ENCODE assay signal across 21 cellular contexts in genomic region chr4:122379239-122379638, GRCh38. TPM values are rescaled to one million over a fixed set of nuclear protein-coding genes. Genes with fewer than 3 reads are reported as not detected.
DNase-seq lines count a peak whose midpoint lies in the region; ATAC-seq and TF ChIP-seq lines count a peak whose summit lies in the region.
"Had no signal": no experiment of that assay in that cellular context is flagged by ENCODE, and none has a peak within 500 bp of the region (broad histone marks: within the 10 kb centered on the region; RNA-seq: fewer than 3 reads in every experiment).

No MANE protein-coding gene starts in this region.

- peaks cover 9% of the 10 kb centered on the region for H3K9me3 Mint-ChIP-seq in chondrocyte (ENCODE audit: low read depth)
- H3K9me3 Mint-ChIP-seq in activated T-helper 17 cell treated with anti-CD3 and anti-CD28 coated beads, Interleukin-2, amount 50 U/mL, for 72 hours, result no peaks in the 10 kb centered on the region
- H3K9me3 Mint-ChIP-seq: CD8-positive, alpha-beta memory T cell had no signal

- intact Hi-C loops in posterior vena cava (cut with DNase I), result no loop called here

- no peak overlapping the region for H3K4me3 Mint-ChIP-seq in chondrocyte (ENCODE audit: unreplicated experiment)
- no peak overlapping the region for H3K4me3 Mint-ChIP-seq in activated T-helper 17 cell treated with anti-CD3 and anti-CD28 coated beads, Interleukin-2, amount 50 U/mL, for 72 hours
- H3K4me3 Mint-ChIP-seq: CD4-positive, CD25-positive, alpha-beta regulatory T cell; CD8-positive, alpha-beta memory T cell had no signal

- H3K36me3 ChIP-seq in GM06990 (ENCODE audit: control insufficient read depth, insufficient read depth, low read length), result no peaks in the 10 kb centered on the region
- H3K36me3 ChIP-seq: BE2C had no signal

- in situ Hi-C loops in GM13976 (cut with MboI; ENCODE audit: low sequenced_read_pairs, unreplicated experiment), result no loop called here

- ATAC-seq in activated T-helper 17 cell treated with anti-CD3 and anti-CD28 coated beads, Interleukin-2, amount 50 U/mL, for 72 hours (replicated peaks), result no peak
- ATAC-seq: GM12878 had no signal

- H3K4me1 Mint-ChIP-seq in chondrocyte (ENCODE audit: low read depth), result peaks cover 9% of the 10 kb centered on the region
- H3K4me1 Mint-ChIP-seq in activated T-helper 17 cell treated with anti-CD3 and anti-CD28 coated beads, Interleukin-2, amount 50 U/mL, for 72 hours, result no peaks in the 10 kb centered on the region
- H3K4me1 Mint-ChIP-seq: CD4-positive, CD25-positive, alpha-beta regulatory T cell; CD8-positive, alpha-beta memory T cell had no signal

- TF ChIP-seq CTCF in GM06990 (IDR thresholded peaks at IDR 0.05; ENCODE audit: insufficient read depth, low read length, poor library complexity, severe bottlenecking) (no peak), chondrocyte (IDR thresholded peaks at IDR 0.05) (no peak), GM13976 (IDR thresholded peaks at IDR 0.05; ENCODE audit: borderline replicate concordance, control extremely low read depth, extremely low read depth, insufficient read depth, missing control alignments) (no peak)

- DNase-seq in D341Med (ENCODE audit: low spot score), result peak; percentile 15
- DNase-seq in GM06990 (ENCODE audit: extremely low read depth, insufficient read length), result peak; percentile 6
- DNase-seq in chondrocyte (ENCODE audit: low spot score), result peak; percentile 85
- DNase-seq in posterior vena cava (ENCODE audit: low spot score), result peak; percentile 70
- DNase-seq in NCI-H2081 (lab: John Stamatoyannopoulos, UW), result no peak
- no peak for DNase-seq in GM13976 (ENCODE audit: low spot score)
- no peak for DNase-seq in foreskin melanocyte
- DNase-seq: ACHN; BE2C; C1 segment of cervical spinal cord; CD4-positive, CD25-positive, alpha-beta regulatory T cell; CD8-positive, alpha-beta memory T cell; COR-L47; DMS153; DMS79 treated with DMSO at 0.1 percent for 48 hours; GF-D8; HCEC 1CT had no signal

- no peak overlapping the region for H3K27ac Mint-ChIP-seq in chondrocyte (ENCODE audit: unreplicated experiment)
- H3K27ac Mint-ChIP-seq in activated T-helper 17 cell treated with anti-CD3 and anti-CD28 coated beads, Interleukin-2, amount 50 U/mL, for 72 hours, result no peak overlapping the region
- H3K27ac Mint-ChIP-seq: CD4-positive, CD25-positive, alpha-beta regulatory T cell; CD8-positive, alpha-beta memory T cell had no signal

- no peaks in the 10 kb centered on the region for H3K36me3 Mint-ChIP-seq in chondrocyte (ENCODE audit: low read depth)
- no peaks in the 10 kb centered on the region for H3K36me3 Mint-ChIP-seq in activated T-helper 17 cell treated with anti-CD3 and anti-CD28 coated beads, Interleukin-2, amount 50 U/mL, for 72 hours (ENCODE audit: low read depth)
- H3K36me3 Mint-ChIP-seq: CD4-positive, CD25-positive, alpha-beta regulatory T cell; CD8-positive, alpha-beta memory T cell had no signal

- no peak overlapping the region for H3K4me3 ChIP-seq in GM06990 (replicated peaks; ENCODE audit: low read depth, low read length)
- H3K4me3 ChIP-seq: GM12878 had no signal

- no peaks in the 10 kb centered on the region for H3K27me3 Mint-ChIP-seq in chondrocyte (ENCODE audit: low read depth)
- no peaks in the 10 kb centered on the region for H3K27me3 Mint-ChIP-seq in activated T-helper 17 cell treated with anti-CD3 and anti-CD28 coated beads, Interleukin-2, amount 50 U/mL, for 72 hours
- H3K27me3 Mint-ChIP-seq: CD8-positive, alpha-beta memory T cell had no signal

- H3K27me3 ChIP-seq in GM06990 (replicated peaks; ENCODE audit: control insufficient read depth, insufficient read depth, low read length), result no peaks in the 10 kb centered on the region
- H3K27me3 ChIP-seq: BE2C had no signal

RNA-seq across cellular contexts. Expression of gene ADAD1, which starts 0.4 kb away (rescaled TPM):
- total RNA-seq in chondrocyte (not detected in 3 replicates), posterior vena cava (not detected)
- not detected for total RNA-seq in activated T-helper 17 cell treated with anti-CD3 and anti-CD28 coated beads, Interleukin-2, amount 50 U/mL, for 72 hours
- total RNA-seq: CD4-positive, CD25-positive, alpha-beta regulatory T cell; CD8-positive, alpha-beta memory T cell; GM12878; H4; HT1080 had no signal

Comparison
In these comparisons a context has a peak if more than half of its experiments do, and no peak if none do; other contexts are left out.
1. DNase-seq: peak in D341Med (single experiment), GM06990 (single experiment), chondrocyte (single experiment) and posterior vena cava (single experiment); none in NCI-H2081 (0 of 2), GM13976 (single experiment) and foreskin melanocyte (single experiment).